ENCODE assay signal across 10 cellular contexts in genomic region chr12:98743362-98743953, GRCh38.
DNase-seq lines count a peak whose midpoint lies in the region; ATAC-seq lines count a peak whose summit lies in the region.
"Had no signal": no experiment of that assay in that cellular context is flagged by ENCODE, and none has a peak within 500 bp of the region (broad histone marks: within the 10 kb centered on the region; RNA-seq: fewer than 3 reads in every experiment).

No MANE protein-coding gene starts in this region.

- H2BK120ac ChIP-seq in mesendoderm (ENCODE audit: low read depth, low read length): no peak overlapping the region

- H3K4me3 Mint-ChIP-seq in activated naive CD8-positive, alpha-beta T cell treated with anti-CD3 and anti-CD28 coated beads, Interleukin-2, amount 10 ng/mL, durations not matched to agents 7 days and 5 days: no peak overlapping the region
- H3K4me3 Mint-ChIP-seq: stimulated activated naive CD8-positive, alpha-beta T cell treated with anti-CD3 and anti-CD28 coated beads, Interleukin-15, Interleukin-2, amounts not matched to agents 100 ng/mL and 50 ng/mL, for 24 hours had no signal

- H4K8ac ChIP-seq in mesendoderm (ENCODE audit: low read depth, low read length): no peak overlapping the region

- no peaks in the 10 kb centered on the region for H3K9me3 Mint-ChIP-seq in activated naive CD8-positive, alpha-beta T cell treated with anti-CD3 and anti-CD28 coated beads, Interleukin-2, amount 10 ng/mL, durations not matched to agents 7 days and 5 days
- H3K9me3 Mint-ChIP-seq: stimulated activated naive CD8-positive, alpha-beta T cell treated with anti-CD3 and anti-CD28 coated beads, Interleukin-15, Interleukin-2, amounts not matched to agents 100 ng/mL and 50 ng/mL, for 24 hours had no signal

- no peaks in the 10 kb centered on the region for H3K27me3 ChIP-seq in mesendoderm (ENCODE audit: insufficient read depth, low read length, poor library complexity)

- no peak overlapping the region for H4K5ac ChIP-seq in mesendoderm (ENCODE audit: low read length)

- H3K18ac ChIP-seq in mesendoderm (ENCODE audit: low read length): no peak overlapping the region

- H3K36me3 Mint-ChIP-seq in activated naive CD8-positive, alpha-beta T cell treated with anti-CD3 and anti-CD28 coated beads, Interleukin-2, amount 10 ng/mL, durations not matched to agents 7 days and 5 days: no peaks in the 10 kb centered on the region

- H3K27me3 Mint-ChIP-seq in activated naive CD8-positive, alpha-beta T cell treated with anti-CD3 and anti-CD28 coated beads, Interleukin-2, amount 10 ng/mL, durations not matched to agents 7 days and 5 days: peaks cover 38% of the 10 kb centered on the region

- H3K36me3 ChIP-seq in mesendoderm (ENCODE audit: control insufficient read depth, insufficient read depth, low read length): no peaks in the 10 kb centered on the region

- no peak overlapping the region for H3K27ac Mint-ChIP-seq in activated naive CD8-positive, alpha-beta T cell treated with anti-CD3 and anti-CD28 coated beads, Interleukin-2, amount 10 ng/mL, durations not matched to agents 7 days and 5 days
- H3K27ac Mint-ChIP-seq: stimulated activated naive CD8-positive, alpha-beta T cell treated with anti-CD3 and anti-CD28 coated beads, Interleukin-15, Interleukin-2, amounts not matched to agents 100 ng/mL and 50 ng/mL, for 24 hours had no signal

- peaks cover 6% of the 10 kb centered on the region for H3K4me1 Mint-ChIP-seq in activated naive CD8-positive, alpha-beta T cell treated with anti-CD3 and anti-CD28 coated beads, Interleukin-2, amount 10 ng/mL, durations not matched to agents 7 days and 5 days

- H2AK5ac ChIP-seq in mesendoderm (ENCODE audit: low read length): no peak overlapping the region

- no peak overlapping the region for H2BK15ac ChIP-seq in mesendoderm (replicated peaks; ENCODE audit: low read depth)

- no peak overlapping the region for H3K9ac ChIP-seq in mesendoderm (ENCODE audit: low read length)
- H3K9ac ChIP-seq: KMS-11 had no signal

- no peak overlapping the region for H3K4me2 ChIP-seq in mesendoderm (ENCODE audit: low read length)
- H3K4me2 ChIP-seq: KMS-11 had no signal

- no peak overlapping the region for H3K23ac ChIP-seq in mesendoderm (ENCODE audit: low read length)

- ATAC-seq in GM21423 (IDR thresholded peaks at IDR 0.05; ENCODE audit: unreplicated experiment) (peak; percentile 64), HG03520 (IDR thresholded peaks at IDR 0.05; ENCODE audit: unreplicated experiment) (no peak), left cardiac atrium (no peak), Right ventricle myocardium inferior (no peak)
- ATAC-seq in activated naive CD8-positive, alpha-beta T cell treated with anti-CD3 and anti-CD28 coated beads, Interleukin-2, amount 10 ng/mL, durations not matched to agents 7 days and 5 days (ENCODE audit: low read depth): peak; percentile 63

- no peak overlapping the region for H3K27ac ChIP-seq in mesendoderm (ENCODE audit: low read depth, low read length)
- H3K27ac ChIP-seq: KMS-11 had no signal

- H3K79me1 ChIP-seq in mesendoderm (ENCODE audit: low read length): no peaks in the 10 kb centered on the region

- intact Hi-C loops in left cardiac atrium (cut with DNase I) (no loop called here), Right ventricle myocardium inferior (cut with DNase I) (no loop called here)

- no peak overlapping the region for H3K56ac ChIP-seq in mesendoderm (ENCODE audit: low read length)

- no peak overlapping the region for H2BK5ac ChIP-seq in mesendoderm (ENCODE audit: low read length)

- DNase-seq in Daoy (ENCODE audit: low read depth) (peak; percentile 55), MV-4-11 (lab: John Stamatoyannopoulos, UW) (peak; percentile 12), mesendoderm (peak; percentile 51), left cardiac atrium (no peak), Right ventricle myocardium inferior (ENCODE audit: missing footprints) (no peak)
- DNase-seq in activated naive CD8-positive, alpha-beta T cell treated with anti-CD3 and anti-CD28 coated beads, Interleukin-2, amount 10 ng/mL, durations not matched to agents 7 days and 5 days: peak; percentile 33

- H3K4ac ChIP-seq in mesendoderm (ENCODE audit: low read depth, low read length): no peak overlapping the region

- POLR2A ChIA-PET in activated naive CD8-positive, alpha-beta T cell treated with anti-CD3 and anti-CD28 coated beads, Interleukin-2, amount 10 ng/mL, durations not matched to agents 7 days and 5 days (lab: Charles Lee): no interaction called here

- no CpG with 5 or more reads among the region's 4 CpGs for WGBS in mesendoderm (ENCODE audit: extremely low coverage, insufficient coverage, low lambda C conversion rate)

- peaks cover 1% of the 10 kb centered on the region for H3K4me1 ChIP-seq in mesendoderm (ENCODE audit: control insufficient read depth, low read depth, low read length)

- H3K4me3 ChIP-seq in mesendoderm (ENCODE audit: low read length): no peak overlapping the region

- H3K79me2 ChIP-seq in mesendoderm (ENCODE audit: control insufficient read depth, insufficient read depth, low read length): no peaks in the 10 kb centered on the region

Comparison
In these comparisons a context has a peak if more than half of its experiments do, and no peak if none do; other contexts are left out.
1. DNase-seq: peak in Daoy (single experiment), MV-4-11 (single experiment), activated naive CD8-positive, alpha-beta T cell treated with anti-CD3 and anti-CD28 coated beads, Interleukin-2, amount 10 ng/mL, durations not matched to agents 7 days and 5 days (single experiment) and mesendoderm (single experiment); none in left cardiac atrium (single experiment) and Right ventricle myocardium inferior (single experiment).
2. ATAC-seq: peak in GM21423 (single experiment) and activated naive CD8-positive, alpha-beta T cell treated with anti-CD3 and anti-CD28 coated beads, Interleukin-2, amount 10 ng/mL, durations not matched to agents 7 days and 5 days (single experiment); none in HG03520 (single experiment), left cardiac atrium (0 of 2) and Right ventricle myocardium inferior (single experiment).